ENCODE assay signal across 26 cellular contexts in genomic region chr15:100769043-100769974, GRCh38.
A peak's percentile ranks its signal among the peaks of the same experiment; 100 is the strongest.
DNase-seq lines count a peak whose midpoint lies in the region; ATAC-seq and TF ChIP-seq lines count a peak whose summit lies in the region.
"Had no signal": no experiment of that assay in that cellular context is flagged by ENCODE, and none has a peak within 500 bp of the region (broad histone marks: within the 10 kb centered on the region; RNA-seq: fewer than 3 reads in every experiment).

No MANE protein-coding gene starts in this region.

- H3K27ac Mint-ChIP-seq in activated naive CD4-positive, alpha-beta T cell treated with anti-CD3 and anti-CD28 coated beads, Interleukin-2, amount 10 ng/mL, durations not matched to agents 7 days and 5 days: peak overlapping the region; percentile 62
- no peak overlapping the region for H3K27ac Mint-ChIP-seq in CD8-positive, alpha-beta memory T cell
- H3K27ac Mint-ChIP-seq: activated CD4-positive, alpha-beta T cell treated with anti-CD3 and anti-CD28 coated beads for 36 hours; B cell; T-helper 1 cell treated with Interleukin-12 subunit alpha and Interleukin-12 subunit beta and Interleukin-4 antibody, amounts not matched to agents 30 μg/mL and 1 μg/mL, for 36 hours had no signal

- no peaks in the 10 kb centered on the region for H3K9me3 Mint-ChIP-seq in activated naive CD4-positive, alpha-beta T cell treated with anti-CD3 and anti-CD28 coated beads, Interleukin-2, amount 10 ng/mL, durations not matched to agents 7 days and 5 days
- peaks cover 0 to 4% (median 0%) of the 10 kb centered on the region in 5 donors for H3K9me3 Mint-ChIP-seq in CD8-positive, alpha-beta memory T cell
- H3K9me3 Mint-ChIP-seq: activated T-cell treated with anti-CD3 and anti-CD28 coated beads, Interleukin-2, amount 50 U/mL, for 4 hours; neural crest cell; T-helper 1 cell treated with Interleukin-12 subunit alpha and Interleukin-12 subunit beta and Interleukin-4 antibody, amounts not matched to agents 30 μg/mL and 1 μg/mL, for 36 hours had no signal

- no peak overlapping the region for H3K27ac ChIP-seq in RWPE2 (ENCODE audit: poor library complexity, severe bottlenecking)
- H3K27ac ChIP-seq in upper lobe of right lung: no peak overlapping the region
- no peak overlapping the region for H3K27ac ChIP-seq in CD8-positive, alpha-beta memory T cell (ENCODE audit: low read depth, low read length)
- H3K27ac ChIP-seq: foreskin keratinocyte, heart left ventricle, sigmoid colon, testis had no signal

- H3K27me3 Mint-ChIP-seq in activated naive CD4-positive, alpha-beta T cell treated with anti-CD3 and anti-CD28 coated beads, Interleukin-2, amount 10 ng/mL, durations not matched to agents 7 days and 5 days: peaks cover 6% of the 10 kb centered on the region
- H3K27me3 Mint-ChIP-seq in CD8-positive, alpha-beta memory T cell: peaks cover 2 to 4% of the 10 kb centered on the region in 2 donors

- H3K4me3 ChIP-seq in RWPE2 (ENCODE audit: severe bottlenecking) (no peak overlapping the region), lower leg skin (ENCODE audit: low read depth, poor library complexity, severe bottlenecking) (no peak overlapping the region), upper lobe of right lung (no peak overlapping the region)
- no peak overlapping the region for H3K4me3 ChIP-seq in CD8-positive, alpha-beta memory T cell (ENCODE audit: low read length)
- H3K4me3 ChIP-seq: HAP-1, heart left ventricle, sigmoid colon, testis had no signal

- no peak for TF ChIP-seq CTCF in RWPE2 (IDR thresholded peaks at IDR 0.05; ENCODE audit: poor library complexity, severe bottlenecking)
- TF ChIP-seq CTCF in lower leg skin (IDR thresholded peaks at IDR 0.05): no peak
- TF ChIP-seq CTCF in upper lobe of right lung (IDR thresholded peaks at IDR 0.05): no peak

- H3K4me3 Mint-ChIP-seq in activated naive CD4-positive, alpha-beta T cell treated with anti-CD3 and anti-CD28 coated beads, Interleukin-2, amount 10 ng/mL, durations not matched to agents 7 days and 5 days: no peak overlapping the region
- no peak overlapping the region for H3K4me3 Mint-ChIP-seq in CD8-positive, alpha-beta memory T cell
- H3K4me3 Mint-ChIP-seq: activated CD4-positive, alpha-beta T cell treated with anti-CD3 and anti-CD28 coated beads for 36 hours; activated T-cell treated with anti-CD3 and anti-CD28 coated beads, Interleukin-2, amount 50 U/mL, for 4 hours; B cell; brain; neural crest cell; T-helper 1 cell treated with Interleukin-12 subunit alpha and Interleukin-12 subunit beta and Interleukin-4 antibody, amounts not matched to agents 30 μg/mL and 1 μg/mL, for 36 hours had no signal

- 91 to 92% methylated on average over 15 of the region's 15 CpGs for WGBS in lower leg skin, 2 donors

- no peak; the same call in 2 of the 3 replicates for ATAC-seq in RWPE2 (ENCODE audit: low read depth)
- ATAC-seq in upper lobe of right lung: no peak
- ATAC-seq: activated CD4-positive, alpha-beta T cell treated with anti-CD3 and anti-CD28 coated beads for 36 hours; activated T-cell treated with anti-CD3 and anti-CD28 coated beads, Interleukin-2, amount 50 U/mL, for 4 hours; foreskin keratinocyte had no signal

- H3K27me3 ChIP-seq in RWPE2 (ENCODE audit: insufficient read depth, poor library complexity, severe bottlenecking) (no peaks in the 10 kb centered on the region), upper lobe of right lung (no peaks in the 10 kb centered on the region)
- no peaks in the 10 kb centered on the region for H3K27me3 ChIP-seq in CD8-positive, alpha-beta memory T cell (ENCODE audit: insufficient read depth, low read length, poor library complexity, severe bottlenecking)
- H3K27me3 ChIP-seq: sigmoid colon, testis had no signal

- no peak for TF ChIP-seq POLR2A in lower leg skin (IDR thresholded peaks at IDR 0.05)

- POLR2A ChIA-PET in CD8-positive, alpha-beta memory T cell (lab: Charles Lee): no interaction called here

- no peak for DNase-seq in activated naive CD4-positive, alpha-beta T cell treated with anti-CD3 and anti-CD28 coated beads, Interleukin-2, amount 10 ng/mL, durations not matched to agents 7 days and 5 days
- no peak for DNase-seq in activated naive CD4-positive, alpha-beta T cell treated with anti-CD3 and anti-CD28 coated beads, Interleukin-2, amount 50 U/mL, for 16 hours
- DNase-seq in RWPE2 (ENCODE audit: low spot score) (peak; percentile 78), lower leg skin (ENCODE audit: low spot score in 2 of 2) (peak; percentile 8 to 85), upper lobe of right lung (peak; percentile 38), UCSD-AML1 (lab: John Stamatoyannopoulos, UW; ENCODE audit: unreplicated experiment) (no peak)
- DNase-seq in stimulated activated CD4-positive, alpha-beta T cell treated with anti-CD3 and anti-CD28 coated beads, Interleukin-2, amount 100 ng/mL, for 48 hours: no peak
- no peak for DNase-seq in CD8-positive, alpha-beta memory T cell
- DNase-seq: activated CD4-positive, alpha-beta T cell treated with anti-CD3 and anti-CD28 coated beads for 36 hours; activated naive CD4-positive, alpha-beta T cell treated with Interleukin-2 at 50 U/mL for 16 hours; activated T-cell treated with anti-CD3 and anti-CD28 coated beads, Interleukin-2, amount 50 U/mL, for 4 hours; DMS153; effector CD8-positive, alpha-beta T cell; erythroblast; foreskin keratinocyte; heart left ventricle; NCI-H1092; NCI-H187 treated with DMSO at 0.1 percent for 48 hours; sigmoid colon; stimulated activated naive CD4-positive, alpha-beta T cell; testis had no signal

- H3K4me1 ChIP-seq in RWPE2 (ENCODE audit: insufficient read depth, poor library complexity, severe bottlenecking) (no peaks in the 10 kb centered on the region), upper lobe of right lung (peaks cover 7% of the 10 kb centered on the region)
- H3K4me1 ChIP-seq in CD8-positive, alpha-beta memory T cell (ENCODE audit: insufficient read depth, low read length): no peaks in the 10 kb centered on the region
- H3K4me1 ChIP-seq: foreskin keratinocyte, HAP-1, heart left ventricle had no signal

- no peaks in the 10 kb centered on the region for H3K4me1 Mint-ChIP-seq in activated naive CD4-positive, alpha-beta T cell treated with anti-CD3 and anti-CD28 coated beads, Interleukin-2, amount 10 ng/mL, durations not matched to agents 7 days and 5 days
- H3K4me1 Mint-ChIP-seq in CD8-positive, alpha-beta memory T cell: no peaks in the 10 kb centered on the region
- H3K4me1 Mint-ChIP-seq: activated CD4-positive, alpha-beta T cell treated with anti-CD3 and anti-CD28 coated beads for 36 hours; B cell had no signal

- H3K36me3 ChIP-seq in RWPE2 (ENCODE audit: low read depth): no peaks in the 10 kb centered on the region
- H3K36me3 ChIP-seq in upper lobe of right lung: no peaks in the 10 kb centered on the region
- no peaks in the 10 kb centered on the region for H3K36me3 ChIP-seq in CD8-positive, alpha-beta memory T cell (ENCODE audit: insufficient read depth, low read length)
- H3K36me3 ChIP-seq: HAP-1, heart left ventricle, sigmoid colon had no signal

- intact Hi-C loops in lower leg skin (cut with DNase I; ENCODE audit: low total_unique reads) (no loop called here), upper lobe of right lung (cut with DNase I) (no loop called here)

- H3K36me3 Mint-ChIP-seq in activated naive CD4-positive, alpha-beta T cell treated with anti-CD3 and anti-CD28 coated beads, Interleukin-2, amount 10 ng/mL, durations not matched to agents 7 days and 5 days: no peaks in the 10 kb centered on the region
- no peaks in the 10 kb centered on the region for H3K36me3 Mint-ChIP-seq in CD8-positive, alpha-beta memory T cell
- H3K36me3 Mint-ChIP-seq: brain had no signal

- H3K9me3 ChIP-seq in RWPE2 (ENCODE audit: severe bottlenecking) (no peaks in the 10 kb centered on the region), upper lobe of right lung (no peaks in the 10 kb centered on the region)
- H3K9me3 ChIP-seq in CD8-positive, alpha-beta memory T cell (ENCODE audit: low read length): no peaks in the 10 kb centered on the region
- H3K9me3 ChIP-seq: HAP-1, heart left ventricle, sigmoid colon, testis had no signal

- CTCF ChIA-PET in activated naive CD4-positive, alpha-beta T cell treated with anti-CD3 and anti-CD28 coated beads, Interleukin-2, amount 10 ng/mL, durations not matched to agents 7 days and 5 days (lab: Charles Lee): no interaction called here
- CTCF ChIA-PET in CD8-positive, alpha-beta memory T cell (lab: Charles Lee): no interaction called here

Comparison
In these comparisons a context has a peak if more than half of its experiments do, and no peak if none do; other contexts are left out.
1. DNase-seq: peak in RWPE2 (single experiment), lower leg skin (2 of 2) and upper lobe of right lung (single experiment); none in activated naive CD4-positive, alpha-beta T cell treated with anti-CD3 and anti-CD28 coated beads, Interleukin-2, amount 10 ng/mL, durations not matched to agents 7 days and 5 days (single experiment), activated naive CD4-positive, alpha-beta T cell treated with anti-CD3 and anti-CD28 coated beads, Interleukin-2, amount 50 U/mL, for 16 hours (single experiment), UCSD-AML1 (single experiment), stimulated activated CD4-positive, alpha-beta T cell treated with anti-CD3 and anti-CD28 coated beads, Interleukin-2, amount 100 ng/mL, for 48 hours (0 of 2) and CD8-positive, alpha-beta memory T cell (0 of 5).